In genomic region chr1:61825398-61825797, GRCh38 we compare ENCODE assay signal across 20 cellular contexts.
DNase-seq lines count a peak whose midpoint lies in the region; ATAC-seq and TF ChIP-seq lines count a peak whose summit lies in the region.
"Had no signal": no experiment of that assay in that cellular context is flagged by ENCODE, and none has a peak within 500 bp of the region (broad histone marks: within the 10 kb centered on the region; RNA-seq: fewer than 3 reads in every experiment).

No MANE protein-coding gene starts in this region.

- peak; percentile 50 to 62 for DNase-seq in T47D (ENCODE audit: low read depth in 1 of 2, low spot score in 1 of 2)
- no peak for DNase-seq in breast epithelium (ENCODE audit: low spot score in 2 of 2)
- DNase-seq in fibroblast of peridontal ligament (ENCODE audit: extremely low read depth) = peak; percentile 44
- no peak for DNase-seq in GM13976 (ENCODE audit: low spot score)
- no peak for DNase-seq in DMS79 treated with DMSO at 0.1 percent for 48 hours (lab: John Stamatoyannopoulos, UW)
- DNase-seq in stimulated activated CD4-positive, alpha-beta T cell treated with anti-CD3 and anti-CD28 coated beads, Interleukin-12 subunit alpha, Interleukin-12 subunit beta, amount 100 ng/mL, for 4 hours = no peak
- DNase-seq: 8988T, COR-L47, H7, MG63, NCI-H1092, NCI-H2081 treated with DMSO at 0.1 percent for 48 hours, NCI-H510A, NCI-H774, PC-9 had no signal

- intact Hi-C loops in breast epithelium (cut with DNase I; ENCODE audit: low total_unique reads) = no loop called here

- TF ChIP-seq CTCF in breast epithelium (IDR thresholded peaks at IDR 0.05) = no peak
- TF ChIP-seq CTCF in GM13976 (IDR thresholded peaks at IDR 0.05; ENCODE audit: borderline replicate concordance, control extremely low read depth, extremely low read depth, insufficient read depth, missing control alignments) = no peak

- H3K27me3 ChIP-seq in breast epithelium = no peaks in the 10 kb centered on the region
- H3K27me3 ChIP-seq in rectal smooth muscle tissue (ENCODE audit: control insufficient read depth, insufficient read depth, low read length) = no peaks in the 10 kb centered on the region
- H3K27me3 ChIP-seq: MG63, SJSA1 had no signal

- TF ChIP-seq POLR2A in breast epithelium (IDR thresholded peaks at IDR 0.05) = no peak

- H3K9ac ChIP-seq in rectal smooth muscle tissue (ENCODE audit: low read length) = no peak overlapping the region
- H3K9ac ChIP-seq: KMS-11 had no signal

- no peak overlapping the region for H3K4me3 ChIP-seq in breast epithelium
- no peak overlapping the region for H3K4me3 ChIP-seq in rectal smooth muscle tissue (ENCODE audit: low read length)
- H3K4me3 ChIP-seq: MG63, PC-9, SJSA1 had no signal

- no peak for ATAC-seq in GM18858 (IDR thresholded peaks at IDR 0.05; ENCODE audit: unreplicated experiment)
- ATAC-seq: HepG2 had no signal

- in situ Hi-C loops in T47D (cut with HindIII; ENCODE audit: low pct_unique_long_range_greater_than_20kb, low sequenced_read_pairs) = no loop called here
- in situ Hi-C loops in GM13976 (cut with MboI; ENCODE audit: low sequenced_read_pairs, unreplicated experiment) = no loop called here

- peaks cover 4% of the 10 kb centered on the region for H3K36me3 ChIP-seq in breast epithelium
- peaks cover 2% of the 10 kb centered on the region for H3K36me3 ChIP-seq in rectal smooth muscle tissue (ENCODE audit: control insufficient read depth, insufficient read depth, low read length)
- H3K36me3 ChIP-seq: MG63, SJSA1 had no signal

- no peak overlapping the region for H3K27ac ChIP-seq in breast epithelium
- H3K27ac ChIP-seq in rectal smooth muscle tissue (ENCODE audit: low read depth, low read length) = peak overlapping the region; percentile 22
- H3K27ac ChIP-seq: KMS-11, PC-9, SJSA1 had no signal

- H3K9me3 ChIP-seq in breast epithelium = no peaks in the 10 kb centered on the region
- H3K9me3 ChIP-seq: MG63, SJSA1 had no signal

- no peaks in the 10 kb centered on the region for H3K4me1 ChIP-seq in breast epithelium
- peaks cover 5% of the 10 kb centered on the region for H3K4me1 ChIP-seq in rectal smooth muscle tissue (ENCODE audit: control insufficient read depth, insufficient read depth, low read length)
- H3K4me1 ChIP-seq: SJSA1 had no signal

Comparison
In these comparisons a context has a peak if more than half of its experiments do, and no peak if none do; other contexts are left out.
1. DNase-seq: peak in T47D (2 of 2) and fibroblast of peridontal ligament (single experiment); none in breast epithelium (0 of 2), GM13976 (single experiment), DMS79 treated with DMSO at 0.1 percent for 48 hours (single experiment) and stimulated activated CD4-positive, alpha-beta T cell treated with anti-CD3 and anti-CD28 coated beads, Interleukin-12 subunit alpha, Interleukin-12 subunit beta, amount 100 ng/mL, for 4 hours (single experiment).